ENCODE assay signal across 44 cellular contexts in genomic region chr1:6254691-6255090, GRCh38. TPM values are rescaled to one million over a fixed set of nuclear protein-coding genes. Genes with fewer than 3 reads are reported as not detected.
"Had no signal": no experiment of that assay in that cellular context is flagged by ENCODE, and none has a peak within 500 bp of the region (broad histone marks: within the 10 kb centered on the region; RNA-seq: fewer than 3 reads in every experiment).

No MANE protein-coding gene starts in this region.

- FAIRE-seq: astrocyte, bronchial epithelial cell had no signal

- ATAC-seq: activated naive CD4-positive, alpha-beta T cell treated with anti-CD3 and anti-CD28 coated beads, Interleukin-2, amount 50 U/mL, for 72 hours; activated naive CD8-positive, alpha-beta T cell treated with anti-CD3 and anti-CD28 coated beads, Interleukin-2, amount 50 U/mL, for 24 hours; activated T-cell treated with anti-CD3 and anti-CD28 coated beads, Interleukin-2, amount 50 U/mL, for 4 hours; activated T-cell treated with anti-CD3 and anti-CD28 coated beads, Interleukin-2, amount 50 U/mL, for 72 hours; activated T-helper 17 cell treated with anti-CD3 and anti-CD28 coated beads, Interleukin-2, amount 50 U/mL, for 72 hours; body of pancreas had no signal

- H3K27ac Mint-ChIP-seq: activated naive CD4-positive, alpha-beta T cell treated with anti-CD3 and anti-CD28 coated beads for 36 hours; activated naive CD4-positive, alpha-beta T cell treated with anti-CD3 and anti-CD28 coated beads, Interleukin-2, amount 10 ng/mL, durations not matched to agents 7 days and 5 days; activated naive CD4-positive, alpha-beta T cell treated with anti-CD3 and anti-CD28 coated beads, Interleukin-2, amount 50 U/mL, for 24 hours; activated naive CD4-positive, alpha-beta T cell treated with anti-CD3 and anti-CD28 coated beads, Interleukin-2, amount 50 U/mL, for 72 hours; activated naive CD8-positive, alpha-beta T cell; activated naive CD8-positive, alpha-beta T cell treated with anti-CD3 and anti-CD28 coated beads for 36 hours; activated naive CD8-positive, alpha-beta T cell treated with anti-CD3 and anti-CD28 coated beads, Interleukin-2, amount 10 ng/mL, durations not matched to agents 7 days and 5 days; activated naive CD8-positive, alpha-beta T cell treated with anti-CD3 and anti-CD28 coated beads, Interleukin-2, amount 50 U/mL, for 24 hours; activated T-cell treated with anti-CD3 and anti-CD28 coated beads, Interleukin-2, amount 50 U/mL, for 24 hours; activated T-cell treated with anti-CD3 and anti-CD28 coated beads, Interleukin-2, amount 50 U/mL, for 72 hours; activated T-helper 1 cell treated with anti-CD3 and anti-CD28 coated beads, Interleukin-12 subunit alpha, Interleukin-12 subunit beta, Interleukin-2, Interleukin-4 antibody, amounts not matched to agents 30 ng/mL and 10 ng/mL and 1 ng/mL, durations not matched to agents 14 hours and 24 hours and 36 hours; activated T-helper 17 cell treated with anti-CD3 and anti-CD28 coated beads, Interleukin-2, amount 50 U/mL, for 72 hours; activated T-helper 2 cell treated with anti-CD3 and anti-CD28 coated beads, Interferon-gamma antibody, Interleukin-2, Interleukin-4, amounts not matched to agents 10 μg/mL and 5 μg/mL and 100 μg/mL, durations not matched to agents 14 hours and 24 hours and 36 hours had no signal

- H3K27me3 ChIP-seq: body of pancreas had no signal

- H3K9me3 ChIP-seq: adrenal gland, ascending aorta, body of pancreas, breast epithelium had no signal

- H3K36me3 ChIP-seq: adrenal gland, ascending aorta, brain microvascular endothelial cell, breast epithelium, cardiac muscle cell had no signal

- H3K27ac ChIP-seq: adrenal gland, ascending aorta, body of pancreas, brain microvascular endothelial cell, breast epithelium, cardiac muscle cell had no signal

- H3K4me3 ChIP-seq: adrenal gland, ascending aorta, body of pancreas, breast epithelium, cardiac muscle cell had no signal

- H3K9me3 Mint-ChIP-seq: activated naive CD4-positive, alpha-beta T cell treated with anti-CD3 and anti-CD28 coated beads for 36 hours; activated naive CD4-positive, alpha-beta T cell treated with anti-CD3 and anti-CD28 coated beads, Interleukin-2, amount 10 ng/mL, durations not matched to agents 7 days and 5 days; activated naive CD4-positive, alpha-beta T cell treated with anti-CD3 and anti-CD28 coated beads, Interleukin-2, amount 50 U/mL, for 24 hours; activated naive CD4-positive, alpha-beta T cell treated with anti-CD3 and anti-CD28 coated beads, Interleukin-2, amount 50 U/mL, for 72 hours; activated naive CD8-positive, alpha-beta T cell treated with anti-CD3 and anti-CD28 coated beads for 36 hours; activated naive CD8-positive, alpha-beta T cell treated with anti-CD3 and anti-CD28 coated beads, Interleukin-2, amount 10 ng/mL, durations not matched to agents 7 days and 5 days; activated naive CD8-positive, alpha-beta T cell treated with anti-CD3 and anti-CD28 coated beads, Interleukin-2, amount 50 U/mL, for 24 hours; activated T-cell treated with anti-CD3 and anti-CD28 coated beads, Interleukin-2, amount 50 U/mL, for 24 hours; activated T-cell treated with anti-CD3 and anti-CD28 coated beads, Interleukin-2, amount 50 U/mL, for 4 hours; activated T-cell treated with anti-CD3 and anti-CD28 coated beads, Interleukin-2, amount 50 U/mL, for 72 hours; activated T-helper 1 cell treated with anti-CD3 and anti-CD28 coated beads, Interleukin-12 subunit alpha, Interleukin-12 subunit beta, Interleukin-2, Interleukin-4 antibody, amounts not matched to agents 30 ng/mL and 10 ng/mL and 1 ng/mL, durations not matched to agents 14 hours and 24 hours and 36 hours; activated T-helper 17 cell treated with anti-CD3 and anti-CD28 coated beads, Interleukin-2, amount 50 U/mL, for 72 hours; activated T-helper 2 cell treated with anti-CD3 and anti-CD28 coated beads, Interferon-gamma antibody, Interleukin-2, Interleukin-4, amounts not matched to agents 10 μg/mL and 5 μg/mL and 100 μg/mL, durations not matched to agents 14 hours and 24 hours and 36 hours; brain; central memory CD8-positive, alpha-beta T cell had no signal

- DNase-seq: activated effector memory CD4-positive, alpha-beta T cell treated with anti-CD3 and anti-CD28 coated beads, Interleukin-2, amount 50 U/mL, for 16 hours; activated effector memory CD4-positive, alpha-beta T cell treated with Interleukin-2 at 50 U/mL for 16 hours; activated gamma-delta T cell; activated gamma-delta T cell treated with Interleukin-2 at 50 U/mL for 16 hours; activated naive CD4-positive, alpha-beta T cell; activated naive CD4-positive, alpha-beta T cell treated with anti-CD3 and anti-CD28 coated beads for 36 hours; activated naive CD4-positive, alpha-beta T cell treated with anti-CD3 and anti-CD28 coated beads, Interleukin-2, amount 10 ng/mL, durations not matched to agents 7 days and 5 days; activated naive CD4-positive, alpha-beta T cell treated with anti-CD3 and anti-CD28 coated beads, Interleukin-2, amount 50 U/mL, for 16 hours; activated naive CD4-positive, alpha-beta T cell treated with Interleukin-2 at 50 U/mL for 16 hours; activated naive CD8-positive, alpha-beta T cell treated with anti-CD3 and anti-CD28 coated beads for 36 hours; activated naive CD8-positive, alpha-beta T cell treated with anti-CD3 and anti-CD28 coated beads, Interleukin-2, amount 10 ng/mL, durations not matched to agents 7 days and 5 days; activated naive CD8-positive, alpha-beta T cell treated with anti-CD3 and anti-CD28 coated beads, Interleukin-2, amount 50 U/mL, for 24 hours; activated T-cell treated with anti-CD3 and anti-CD28 coated beads, Interleukin-2, amount 50 U/mL, for 1 hour; activated T-cell treated with anti-CD3 and anti-CD28 coated beads, Interleukin-2, amount 50 U/mL, for 24 hours; activated T-cell treated with anti-CD3 and anti-CD28 coated beads, Interleukin-2, amount 50 U/mL, for 4 hours; activated T-cell treated with anti-CD3 and anti-CD28 coated beads, Interleukin-2, amount 50 U/mL, for 48 hours; activated T-cell treated with anti-CD3 and anti-CD28 coated beads, Interleukin-2, amount 50 U/mL, for 72 hours; adrenal gland; amniotic stem cell; amygdala; anterior cingulate cortex; aorta; body of pancreas; brain microvascular endothelial cell; caudate nucleus; central memory CD4-positive, alpha-beta T cell; cerebellar nuclear complex had no signal

- H3K4me3 Mint-ChIP-seq: activated naive CD4-positive, alpha-beta T cell treated with anti-CD3 and anti-CD28 coated beads for 36 hours; activated naive CD4-positive, alpha-beta T cell treated with anti-CD3 and anti-CD28 coated beads, Interleukin-2, amount 10 ng/mL, durations not matched to agents 7 days and 5 days; activated naive CD4-positive, alpha-beta T cell treated with anti-CD3 and anti-CD28 coated beads, Interleukin-2, amount 50 U/mL, for 24 hours; activated naive CD8-positive, alpha-beta T cell; activated naive CD8-positive, alpha-beta T cell treated with anti-CD3 and anti-CD28 coated beads for 36 hours; activated naive CD8-positive, alpha-beta T cell treated with anti-CD3 and anti-CD28 coated beads, Interleukin-2, amount 10 ng/mL, durations not matched to agents 7 days and 5 days; activated naive CD8-positive, alpha-beta T cell treated with anti-CD3 and anti-CD28 coated beads, Interleukin-2, amount 50 U/mL, for 24 hours; activated T-cell treated with anti-CD3 and anti-CD28 coated beads, Interleukin-2, amount 50 U/mL, for 24 hours; activated T-cell treated with anti-CD3 and anti-CD28 coated beads, Interleukin-2, amount 50 U/mL, for 4 hours; activated T-cell treated with anti-CD3 and anti-CD28 coated beads, Interleukin-2, amount 50 U/mL, for 72 hours; activated T-helper 1 cell treated with anti-CD3 and anti-CD28 coated beads, Interleukin-12 subunit alpha, Interleukin-12 subunit beta, Interleukin-2, Interleukin-4 antibody, amounts not matched to agents 30 ng/mL and 10 ng/mL and 1 ng/mL, durations not matched to agents 14 hours and 24 hours and 36 hours; activated T-helper 17 cell treated with anti-CD3 and anti-CD28 coated beads, Interleukin-2, amount 50 U/mL, for 72 hours; brain; central memory CD8-positive, alpha-beta T cell had no signal

- H3K4me1 Mint-ChIP-seq: activated naive CD8-positive, alpha-beta T cell treated with anti-CD3 and anti-CD28 coated beads for 36 hours; activated naive CD8-positive, alpha-beta T cell treated with anti-CD3 and anti-CD28 coated beads, Interleukin-2, amount 10 ng/mL, durations not matched to agents 7 days and 5 days; activated T-helper 17 cell treated with anti-CD3 and anti-CD28 coated beads, Interleukin-2, amount 50 U/mL, for 72 hours; central memory CD8-positive, alpha-beta T cell had no signal

- H3K36me3 Mint-ChIP-seq: activated naive CD4-positive, alpha-beta T cell treated with anti-CD3 and anti-CD28 coated beads, Interleukin-2, amount 10 ng/mL, durations not matched to agents 7 days and 5 days; activated naive CD4-positive, alpha-beta T cell treated with anti-CD3 and anti-CD28 coated beads, Interleukin-2, amount 50 U/mL, for 24 hours; activated naive CD4-positive, alpha-beta T cell treated with anti-CD3 and anti-CD28 coated beads, Interleukin-2, amount 50 U/mL, for 72 hours; activated naive CD8-positive, alpha-beta T cell; activated naive CD8-positive, alpha-beta T cell treated with anti-CD3 and anti-CD28 coated beads for 36 hours; activated naive CD8-positive, alpha-beta T cell treated with anti-CD3 and anti-CD28 coated beads, Interleukin-2, amount 10 ng/mL, durations not matched to agents 7 days and 5 days had no signal

- H3K4me1 ChIP-seq: adrenal gland, ascending aorta, breast epithelium had no signal

RNA-seq across cellular contexts. Expression of gene HES3, which starts 10.7 kb away (rescaled TPM):
- total RNA-seq: activated naive CD4-positive, alpha-beta T cell treated with anti-CD3 and anti-CD28 coated beads for 36 hours; activated naive CD4-positive, alpha-beta T cell treated with anti-CD3 and anti-CD28 coated beads, Interleukin-2, amount 50 U/mL, for 72 hours; activated naive CD8-positive, alpha-beta T cell treated with anti-CD3 and anti-CD28 coated beads for 36 hours; activated naive CD8-positive, alpha-beta T cell treated with anti-CD3 and anti-CD28 coated beads, Interleukin-2, amount 10 ng/mL, durations not matched to agents 7 days and 5 days; activated T-cell treated with anti-CD3 and anti-CD28 coated beads, Interleukin-2, amount 50 U/mL, for 4 hours; activated T-cell treated with anti-CD3 and anti-CD28 coated beads, Interleukin-2, amount 50 U/mL, for 72 hours; activated T-helper 1 cell treated with anti-CD3 and anti-CD28 coated beads, Interleukin-12 subunit alpha, Interleukin-12 subunit beta, Interleukin-2, Interleukin-4 antibody, amounts not matched to agents 30 ng/mL and 10 ng/mL and 1 ng/mL, durations not matched to agents 14 hours and 24 hours and 36 hours; activated T-helper 17 cell treated with anti-CD3 and anti-CD28 coated beads, Interleukin-2, amount 50 U/mL, for 72 hours; activated T-helper 2 cell treated with anti-CD3 and anti-CD28 coated beads, Interferon-gamma antibody, Interleukin-2, Interleukin-4, amounts not matched to agents 10 μg/mL and 5 μg/mL and 100 μg/mL, durations not matched to agents 14 hours and 24 hours and 36 hours; adrenal gland; aorta; ascending aorta; astrocyte; body of pancreas; breast epithelium; bronchial epithelial cell; cardiac muscle cell; cardiac septum; cerebellum; chondrocyte had no signal
- polyA plus RNA-seq: adipose tissue, adrenal gland, aorta, cardiac muscle cell had no signal
